Comparison of ENCODE assay signal across 8 cellular contexts in the genomic region with DNA sequence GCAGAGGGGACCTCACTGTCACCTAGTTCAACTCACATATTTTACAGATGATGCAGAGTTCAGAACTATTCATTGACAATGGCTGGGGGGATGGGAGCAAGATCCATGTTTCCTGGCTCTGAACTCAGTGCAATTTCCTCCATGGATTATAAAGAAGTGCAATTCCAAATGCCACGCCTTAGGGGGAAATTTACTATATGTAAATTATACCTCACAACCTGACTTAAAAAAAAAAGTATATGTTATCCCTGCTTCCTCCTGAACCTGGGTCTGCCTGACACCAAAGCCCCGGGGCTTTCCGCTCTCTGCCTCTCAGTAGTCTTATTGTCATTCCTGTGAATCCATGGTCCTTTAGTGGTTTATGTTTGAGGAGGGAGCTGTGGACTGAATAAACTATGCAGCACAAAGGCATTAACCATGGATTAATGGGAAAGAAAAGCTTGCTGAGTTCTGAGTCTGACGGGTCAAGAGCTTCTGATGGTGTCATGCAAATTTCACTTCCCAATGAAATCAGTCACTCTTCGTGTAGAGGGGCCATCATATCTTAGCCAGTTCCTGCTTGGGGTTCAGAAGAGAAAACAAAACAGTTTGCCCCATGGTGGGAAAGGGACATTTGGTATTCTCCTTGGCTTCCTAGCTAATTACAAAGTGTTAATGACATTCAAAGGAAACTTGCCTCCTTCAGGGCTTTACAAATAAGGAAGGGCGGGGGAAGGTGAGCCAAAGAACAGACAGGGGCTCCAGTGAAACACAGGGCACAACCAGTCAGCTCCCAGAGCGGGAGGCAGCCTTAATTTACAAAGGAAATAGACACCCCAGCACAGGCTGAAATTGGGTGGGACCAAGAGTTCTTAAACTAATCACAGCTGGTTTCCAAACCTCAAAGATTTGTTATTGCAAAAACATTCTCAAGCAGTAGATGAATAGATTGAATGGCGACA. TPM values are rescaled to one million over a fixed set of nuclear protein-coding genes. Genes with fewer than 3 reads are reported as not detected.
DNase-seq lines count a peak whose midpoint lies in the region; ATAC-seq lines count a peak whose summit lies in the region.

No MANE protein-coding gene starts in this region.

- POLR2A ChIA-PET in activated CD4-positive, alpha-beta T cell treated with anti-CD3 and anti-CD28 coated beads, Interleukin-2, amount 10 ng/mL, durations not matched to agents 7 days and 5 days (lab: Charles Lee): no interaction called here
- POLR2A ChIA-PET in activated CD8-positive, alpha-beta T cell treated with anti-CD3 and anti-CD28 coated beads, Interleukin-2, amount 10 ng/mL, durations not matched to agents 7 days and 5 days (lab: Charles Lee): interaction anchor here (0.6 to 2.1 kb wide), 5 partner anchors 22 to 58 kb away, joined by 3 to 8 read pairs (median 4); no protein-coding TSS in a partner anchor

- no peaks in the 10 kb centered on the region for H3K9me3 ChIP-seq in subcutaneous abdominal adipose tissue (ENCODE audit: control insufficient read depth in 5 of 5, low read length in 5 of 5)

- no peak overlapping the region for H3K9ac ChIP-seq in subcutaneous abdominal adipose tissue (ENCODE audit: low read length in 5 of 5)

- H3K27ac ChIP-seq in subcutaneous abdominal adipose tissue (ENCODE audit: low read depth, low read length): peak overlapping the region; percentile 69

- H3K9me3 Mint-ChIP-seq in activated CD4-positive, alpha-beta T cell treated with anti-CD3 and anti-CD28 coated beads, Interleukin-2, amount 10 ng/mL, durations not matched to agents 7 days and 5 days: peaks cover 2% of the 10 kb centered on the region
- no peaks in the 10 kb centered on the region for H3K9me3 Mint-ChIP-seq in activated CD8-positive, alpha-beta T cell treated with anti-CD3 and anti-CD28 coated beads, Interleukin-2, amount 10 ng/mL, durations not matched to agents 7 days and 5 days (ENCODE audit: insufficient read depth)

- H3K4me1 Mint-ChIP-seq in activated CD4-positive, alpha-beta T cell treated with anti-CD3 and anti-CD28 coated beads, Interleukin-2, amount 10 ng/mL, durations not matched to agents 7 days and 5 days: peaks cover 63% of the 10 kb centered on the region
- H3K4me1 Mint-ChIP-seq in activated CD8-positive, alpha-beta T cell treated with anti-CD3 and anti-CD28 coated beads, Interleukin-2, amount 10 ng/mL, durations not matched to agents 7 days and 5 days (ENCODE audit: low read depth): peaks cover 57% of the 10 kb centered on the region

- H3K27ac Mint-ChIP-seq in activated CD4-positive, alpha-beta T cell treated with anti-CD3 and anti-CD28 coated beads, Interleukin-2, amount 10 ng/mL, durations not matched to agents 7 days and 5 days: peak overlapping the region; percentile 82
- H3K27ac Mint-ChIP-seq in activated CD8-positive, alpha-beta T cell treated with anti-CD3 and anti-CD28 coated beads, Interleukin-2, amount 10 ng/mL, durations not matched to agents 7 days and 5 days: peak overlapping the region; percentile 77

- H3K27me3 Mint-ChIP-seq in activated CD4-positive, alpha-beta T cell treated with anti-CD3 and anti-CD28 coated beads, Interleukin-2, amount 10 ng/mL, durations not matched to agents 7 days and 5 days: no peaks in the 10 kb centered on the region
- H3K27me3 Mint-ChIP-seq in activated CD8-positive, alpha-beta T cell treated with anti-CD3 and anti-CD28 coated beads, Interleukin-2, amount 10 ng/mL, durations not matched to agents 7 days and 5 days (ENCODE audit: low read depth): no peaks in the 10 kb centered on the region

- no peak for ATAC-seq in activated CD8-positive, alpha-beta T cell treated with anti-CD3 and anti-CD28 coated beads, Interleukin-2, amount 10 ng/mL, durations not matched to agents 7 days and 5 days
- no peak for ATAC-seq in HG03342 (IDR thresholded peaks at IDR 0.05; ENCODE audit: unreplicated experiment)

- H3K4me3 Mint-ChIP-seq in activated CD4-positive, alpha-beta T cell treated with anti-CD3 and anti-CD28 coated beads, Interleukin-2, amount 10 ng/mL, durations not matched to agents 7 days and 5 days: peak overlapping the region; percentile 10
- H3K4me3 Mint-ChIP-seq in activated CD8-positive, alpha-beta T cell treated with anti-CD3 and anti-CD28 coated beads, Interleukin-2, amount 10 ng/mL, durations not matched to agents 7 days and 5 days: peak overlapping the region; percentile 22

- H3K27me3 ChIP-seq in subcutaneous abdominal adipose tissue (ENCODE audit: control insufficient read depth in 5 of 5, insufficient read depth in 4 of 5, low read length in 5 of 5): peaks cover 0 to 5% (median 0%) of the 10 kb centered on the region in 5 donors

- CTCF ChIA-PET in activated CD4-positive, alpha-beta T cell treated with anti-CD3 and anti-CD28 coated beads, Interleukin-2, amount 10 ng/mL, durations not matched to agents 7 days and 5 days (lab: Charles Lee): interaction anchor here (0.7 kb wide), 1 partner anchor 18 kb away, joined by 6 read pairs; no protein-coding TSS in a partner anchor
- CTCF ChIA-PET in activated CD8-positive, alpha-beta T cell treated with anti-CD3 and anti-CD28 coated beads, Interleukin-2, amount 10 ng/mL, durations not matched to agents 7 days and 5 days (lab: Charles Lee): interaction anchor here (0.7 to 1.8 kb wide), 4 partner anchors 12 to 80 kb away, joined by 3 to 6 read pairs (median 4); no protein-coding TSS in a partner anchor

- H3K36me3 ChIP-seq in subcutaneous abdominal adipose tissue (ENCODE audit: control insufficient read depth in 5 of 5, insufficient read depth in 5 of 5, low read length in 5 of 5): no peaks in the 10 kb centered on the region

- no peak for DNase-seq in activated CD4-positive, alpha-beta T cell treated with anti-CD3 and anti-CD28 coated beads, Interleukin-2, amount 10 ng/mL, durations not matched to agents 7 days and 5 days
- DNase-seq in activated CD4-positive, alpha-beta T cell treated with anti-CD3 and anti-CD28 coated beads for 1 hour: no peak
- DNase-seq in activated CD8-positive, alpha-beta T cell treated with anti-CD3 and anti-CD28 coated beads, Interleukin-2, amount 10 ng/mL, durations not matched to agents 7 days and 5 days: no peak
- DNase-seq in iPS-NIHi11 (ENCODE audit: low spot score): peak; percentile 8
- no peak for DNase-seq in OCI-M2 (lab: John Stamatoyannopoulos, UW; ENCODE audit: unreplicated experiment)
- DNase-seq in AML-193 (lab: John Stamatoyannopoulos, UW): no peak

- no peak overlapping the region for H3K4me3 ChIP-seq in subcutaneous abdominal adipose tissue (ENCODE audit: low read depth in 1 of 5, low read length in 5 of 5)

- H3K4me1 ChIP-seq in subcutaneous abdominal adipose tissue (ENCODE audit: control insufficient read depth in 5 of 5, insufficient read depth in 5 of 5, low read length in 5 of 5): peaks cover 4 to 25% (median 13%) of the 10 kb centered on the region in 5 donors

- H3K36me3 Mint-ChIP-seq in activated CD4-positive, alpha-beta T cell treated with anti-CD3 and anti-CD28 coated beads, Interleukin-2, amount 10 ng/mL, durations not matched to agents 7 days and 5 days (ENCODE audit: low read depth): peaks cover 10% of the 10 kb centered on the region
- peaks cover 6% of the 10 kb centered on the region for H3K36me3 Mint-ChIP-seq in activated CD8-positive, alpha-beta T cell treated with anti-CD3 and anti-CD28 coated beads, Interleukin-2, amount 10 ng/mL, durations not matched to agents 7 days and 5 days (ENCODE audit: low read depth)

RNA-seq across cellular contexts. Expression of gene FAM9C, which starts 14.3 kb away (rescaled TPM):
- not detected for total RNA-seq in activated CD4-positive, alpha-beta T cell treated with anti-CD3 and anti-CD28 coated beads, Interleukin-2, amount 10 ng/mL, durations not matched to agents 7 days and 5 days
- total RNA-seq in activated CD8-positive, alpha-beta T cell treated with anti-CD3 and anti-CD28 coated beads, Interleukin-2, amount 10 ng/mL, durations not matched to agents 7 days and 5 days: not detected

RNA-seq across cellular contexts. Expression of gene TMSB4X, which starts 55.2 kb away (rescaled TPM):
- 1,000 to 10,000 TPM; 9,113 to 9,418 TPM for total RNA-seq in activated CD4-positive, alpha-beta T cell treated with anti-CD3 and anti-CD28 coated beads, Interleukin-2, amount 10 ng/mL, durations not matched to agents 7 days and 5 days
- total RNA-seq in activated CD8-positive, alpha-beta T cell treated with anti-CD3 and anti-CD28 coated beads, Interleukin-2, amount 10 ng/mL, durations not matched to agents 7 days and 5 days: 1,000 to 10,000 TPM; 8,800 to 8,961 TPM
